22 cellular contexts compared by ENCODE assay signal in the genomic region with DNA sequence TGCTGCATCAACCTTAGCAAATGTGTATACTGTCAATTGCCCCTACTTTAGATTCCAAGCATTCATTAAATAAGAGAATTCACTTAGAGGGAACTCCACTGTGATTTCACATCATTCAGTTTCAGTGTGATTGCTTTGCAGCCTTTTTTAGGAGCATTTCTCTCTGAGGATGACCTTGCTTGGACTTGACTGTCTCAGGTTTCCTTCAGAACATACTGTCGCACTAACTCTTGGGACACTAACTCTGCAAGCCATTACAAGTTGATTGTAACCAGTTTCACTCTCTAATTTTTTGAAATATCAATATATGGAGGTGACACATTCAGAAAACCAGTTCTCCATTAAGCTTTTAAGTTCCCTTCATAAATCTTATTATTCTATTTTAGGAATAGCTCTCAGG. TPM values are rescaled to one million over a fixed set of nuclear protein-coding genes. Genes with fewer than 3 reads are reported as not detected.
DNase-seq lines count a peak whose midpoint lies in the region; ATAC-seq and TF ChIP-seq lines count a peak whose summit lies in the region.
"Had no signal": no experiment of that assay in that cellular context is flagged by ENCODE, and none has a peak within 500 bp of the region (broad histone marks: within the 10 kb centered on the region; RNA-seq: fewer than 3 reads in every experiment).

No MANE protein-coding gene starts in this region.

- no peaks in the 10 kb centered on the region for H3K36me3 ChIP-seq in Panc1 (ENCODE audit: control insufficient read depth, insufficient read depth, low read length)
- H3K36me3 ChIP-seq in left lung, result no peaks in the 10 kb centered on the region
- H3K36me3 ChIP-seq: HAP-1 had no signal

- TF ChIP-seq CTCF in Calu3 (IDR thresholded peaks at IDR 0.05; ENCODE audit: unreplicated experiment), result no peak
- TF ChIP-seq CTCF in Panc1 (IDR thresholded peaks at IDR 0.05), result no peak
- no peak for TF ChIP-seq CTCF in left lung (IDR thresholded peaks at IDR 0.05)

- H3K27me3 ChIP-seq in Panc1 (ENCODE audit: control insufficient read depth, insufficient read depth, low read length), result no peaks in the 10 kb centered on the region
- H3K27me3 ChIP-seq in left lung, result no peaks in the 10 kb centered on the region

- intact Hi-C loops in Calu3 (cut with micrococcal nuclease; ENCODE audit: unreplicated experiment), result no loop called here
- intact Hi-C loops in Panc1 (cut with micrococcal nuclease; ENCODE audit: unreplicated experiment), result no loop called here
- intact Hi-C loops in left lung (cut with DNase I), result no loop called here

- CTCF ChIA-PET in Calu3 (lab: Charles Lee), result interaction anchor here (0.6 kb wide), 1 partner anchor 95 kb away, joined by 4 read pairs; no protein-coding TSS in a partner anchor
- CTCF ChIA-PET in Panc1 (lab: Charles Lee), result no interaction called here

- H3K9me3 ChIP-seq in Panc1 (ENCODE audit: control insufficient read depth, insufficient read depth, low read depth, low read length) (peaks cover 14% of the 10 kb centered on the region; the same call in 1 of the 2 replicates), left lung (peaks cover 0 to 40% of the 10 kb centered on the region in 2 donors)

- no peak overlapping the region for H3K4me3 ChIP-seq in Panc1 (ENCODE audit: low read depth in 2 of 2, low read length in 2 of 2)
- no peak overlapping the region for H3K4me3 ChIP-seq in left lung
- H3K4me3 ChIP-seq: A549, GM12878, HAP-1 had no signal

- H3K4me1 ChIP-seq in Panc1 (ENCODE audit: control insufficient read depth, insufficient read depth, low read length) (peaks cover 3% of the 10 kb centered on the region), left lung (peaks cover 0 to 6% of the 10 kb centered on the region in 2 donors)

- POLR2A ChIA-PET in Panc1 (lab: Charles Lee), result interaction anchor here (0.6 kb wide), 1 partner anchor 267 kb away, joined by 3 read pairs; no protein-coding TSS in a partner anchor

- ATAC-seq in Panc1, result no peak; the same call in 1 of the 2 replicates
- ATAC-seq in esophagus mucosa, result peak; percentile 35
- ATAC-seq in left lung, result peak; percentile 56
- no peak for ATAC-seq in HG03039 (IDR thresholded peaks at IDR 0.05; ENCODE audit: unreplicated experiment)
- no peak for ATAC-seq in GM21367 (IDR thresholded peaks at IDR 0.05; ENCODE audit: unreplicated experiment)
- ATAC-seq: A549, GM12878 had no signal

- no peak overlapping the region for H3K27ac Mint-ChIP-seq in Calu3 (ENCODE audit: unreplicated experiment)
- H3K27ac Mint-ChIP-seq: CD4-positive, alpha-beta memory T cell had no signal

- H3K9me3 Mint-ChIP-seq in Calu3 (ENCODE audit: low read depth, unreplicated experiment), result peaks cover 14% of the 10 kb centered on the region

- BruUV-seq in Calu3 (replicated peaks; lab: Mats Ljungman, UMichigan) (no TSS peak), Panc1 (replicated peaks; lab: Mats Ljungman, UMichigan) (no TSS peak)

- in situ Hi-C loops in Panc1 (cut with HindIII; ENCODE audit: low pct_unique_long_range_greater_than_20kb, low sequenced_read_pairs), result no loop called here

- peaks cover 17% of the 10 kb centered on the region for H3K36me3 Mint-ChIP-seq in Calu3 (ENCODE audit: insufficient read depth, unreplicated experiment)

- peaks cover 43% of the 10 kb centered on the region for H3K4me1 Mint-ChIP-seq in Calu3 (ENCODE audit: low read depth, unreplicated experiment)

- DNase-seq in Calu3 (no peak), Panc1 (ENCODE audit: low read depth, low spot score) (no peak), left lung (no peak), ecto neural progenitor cell (ENCODE audit: low spot score) (no peak), pons (ENCODE audit: low spot score) (no peak)
- DNase-seq: 8988T; ACHN; AML-193; C1 segment of cervical spinal cord; CD4-positive, alpha-beta memory T cell; COR-L47; DMS 273 treated with DMSO at 0.1 percent for 48 hours; DMS79; EL; GDM1; GOT3 had no signal

- H3K27ac ChIP-seq in Panc1 (ENCODE audit: low read length) (peak overlapping the region; percentile 57), left lung (peak overlapping the region in 1 of 2 donors; percentile 13)
- H3K27ac ChIP-seq: A549 had no signal

- H3K27me3 Mint-ChIP-seq in Calu3 (ENCODE audit: unreplicated experiment), result no peaks in the 10 kb centered on the region
- H3K27me3 Mint-ChIP-seq: CD4-positive, alpha-beta memory T cell had no signal

- H3K4me3 Mint-ChIP-seq in Calu3 (ENCODE audit: low read depth, unreplicated experiment), result peak overlapping the region; percentile 14
- H3K4me3 Mint-ChIP-seq: CD4-positive, alpha-beta memory T cell had no signal

RNA-seq across cellular contexts. Expression of gene ZCCHC2, which starts 6.6 kb away (rescaled TPM):
- total RNA-seq in Calu3 (2022), result 43.5 and 61.4 TPM in 2 replicates
- total RNA-seq in Panc1 (2021; ENCODE audit: unreplicated experiment), result 18.2 TPM
- 10.8 TPM for polyA plus RNA-seq in Panc1 (2012; ENCODE audit: insufficient read length)
- total RNA-seq in esophagus mucosa, result 7.3 TPM
- total RNA-seq in left lung, result 10 to 100 TPM; 25.1 to 34.5 TPM

Comparison
In these comparisons a context has a peak if more than half of its experiments do, and no peak if none do; other contexts are left out.
1. ATAC-seq: peak in esophagus mucosa (single experiment) and left lung (single experiment); none in Panc1 (single experiment), HG03039 (single experiment) and GM21367 (single experiment).